Comparison of ENCODE assay signal across 24 cellular contexts in the genomic region with DNA sequence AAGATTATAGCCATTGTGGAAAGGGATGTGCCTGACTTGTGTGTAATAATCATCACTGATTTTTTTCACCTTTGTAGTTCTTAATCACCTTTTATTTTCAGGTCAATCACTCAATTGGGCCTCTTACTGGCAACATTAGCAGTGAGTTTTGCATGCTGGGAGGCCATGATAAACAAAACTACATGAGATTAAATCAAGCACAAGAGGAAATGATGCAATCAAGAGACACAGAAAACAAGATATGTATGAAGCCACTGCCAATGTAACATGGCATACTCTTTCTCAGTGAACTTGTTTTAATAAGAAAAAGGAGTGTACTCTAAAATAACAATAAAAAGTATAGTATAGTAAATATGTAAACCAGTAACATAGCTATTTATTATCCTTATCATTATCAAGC.
A peak's percentile ranks its signal among the peaks of the same experiment; 100 is the strongest.
DNase-seq lines count a peak whose midpoint lies in the region; ATAC-seq, FAIRE-seq and TF ChIP-seq lines count a peak whose summit lies in the region.
"Had no signal": no experiment of that assay in that cellular context is flagged by ENCODE, and none has a peak within 500 bp of the region (broad histone marks: within the 10 kb centered on the region; RNA-seq: fewer than 3 reads in every experiment).

No MANE protein-coding gene starts in this region.

- no peak overlapping the region for H3K27ac ChIP-seq in ACC112 (ENCODE audit: low read depth, low read length)
- H3K27ac ChIP-seq in OCI-LY7 (ENCODE audit: low read depth, low read length, poor library complexity, severe bottlenecking) = no peak overlapping the region
- H3K27ac ChIP-seq in uterus = no peak overlapping the region
- H3K27ac ChIP-seq in caudate nucleus (ENCODE audit: low read depth, low read length) = no peak overlapping the region
- H3K27ac ChIP-seq: BLaER1 treated with 17β-estradiol and CSF1 and Interleukin-3, amounts not matched to agents 10 nM and 100 nM; colonic mucosa; hepatocyte; suprapubic skin had no signal

- no peaks in the 10 kb centered on the region for H3K36me3 ChIP-seq in ACC112 (ENCODE audit: insufficient read depth, low read length)
- H3K36me3 ChIP-seq in OCI-LY7 (ENCODE audit: insufficient read depth, low read length) = no peaks in the 10 kb centered on the region
- H3K36me3 ChIP-seq in uterus = no peaks in the 10 kb centered on the region
- H3K36me3 ChIP-seq: BLaER1 treated with 17β-estradiol and CSF1 and Interleukin-3, amounts not matched to agents 10 nM and 100 nM; colonic mucosa; suprapubic skin had no signal

- H3K4me1 ChIP-seq in ACC112 (ENCODE audit: control insufficient read depth, insufficient read depth, low read length, unreplicated experiment) = no peaks in the 10 kb centered on the region
- H3K4me1 ChIP-seq in OCI-LY7 (ENCODE audit: insufficient read depth, low read length, poor library complexity, severe bottlenecking) = no peaks in the 10 kb centered on the region
- no peaks in the 10 kb centered on the region for H3K4me1 ChIP-seq in uterus
- H3K4me1 ChIP-seq: BLaER1 treated with 17β-estradiol and CSF1 and Interleukin-3, amounts not matched to agents 10 nM and 100 nM; colonic mucosa; suprapubic skin had no signal

- no peaks in the 10 kb centered on the region for H3K9me3 ChIP-seq in OCI-LY7 (ENCODE audit: low read length)
- H3K9me3 ChIP-seq in uterus = no peaks in the 10 kb centered on the region
- H3K9me3 ChIP-seq: colonic mucosa, suprapubic skin had no signal

- H3K4me3 ChIP-seq in ACC112 (ENCODE audit: low read depth, low read length) = no peak overlapping the region
- no peak overlapping the region for H3K4me3 ChIP-seq in OCI-LY7 (ENCODE audit: low read depth, low read length, poor library complexity, severe bottlenecking)
- no peak overlapping the region for H3K4me3 ChIP-seq in fibroblast of pulmonary artery (replicated peaks; ENCODE audit: low read depth, low read length)
- no peak overlapping the region for H3K4me3 ChIP-seq in uterus
- H3K4me3 ChIP-seq: BLaER1 treated with 17β-estradiol and CSF1 and Interleukin-3, amounts not matched to agents 10 nM and 100 nM; colonic mucosa; hepatocyte; suprapubic skin had no signal

- H2AFZ ChIP-seq in ACC112 (ENCODE audit: low read length, unreplicated experiment) (peak overlapping the region; percentile 26), OCI-LY7 (ENCODE audit: low read length) (0 out of 2 replicates have a peak overlapping the region, but pooled peaks have one; percentile 31)
- H2AFZ ChIP-seq: hepatocyte had no signal

- H3K27me3 ChIP-seq in ACC112 (ENCODE audit: insufficient read depth, low read length) (no peaks in the 10 kb centered on the region), uterus (no peaks in the 10 kb centered on the region)
- H3K27me3 ChIP-seq: BLaER1 treated with 17β-estradiol and CSF1 and Interleukin-3, amounts not matched to agents 10 nM and 100 nM; colonic mucosa; hepatocyte; suprapubic skin had no signal

- TF ChIP-seq CTCF in OCI-LY7 (conservative IDR thresholded peaks at IDR 0.05; ENCODE audit: low read length) = no peak
- TF ChIP-seq CTCF in fibroblast of pulmonary artery (IDR thresholded peaks at IDR 0.05; ENCODE audit: low read length, missing control alignments) = no peak
- no peak for TF ChIP-seq CTCF in uterus (IDR thresholded peaks at IDR 0.05)

- POLR2A ChIA-PET in OCI-LY7 (lab: Charles Lee) = interaction anchor here (0.6 to 1.7 kb wide), 4 partner anchors 9 to 162 kb away, joined by 3 to 6 read pairs (median 4); no protein-coding TSS in a partner anchor

- no peaks in the 10 kb centered on the region for H3K9me2 ChIP-seq in OCI-LY7 (ENCODE audit: insufficient read depth, low read length)

- intact Hi-C loops in OCI-LY7 (cut with micrococcal nuclease; ENCODE audit: unreplicated experiment) = no loop called here
- intact Hi-C loops in uterus (cut with DNase I; ENCODE audit: low total_unique reads) = no loop called here

- no peaks in the 10 kb centered on the region for H4K20me1 ChIP-seq in OCI-LY7 (ENCODE audit: insufficient read depth, low read length)
- H4K20me1 ChIP-seq: BLaER1 treated with 17β-estradiol and CSF1 and Interleukin-3, amounts not matched to agents 10 nM and 100 nM had no signal

- H3K79me2 ChIP-seq in ACC112 (ENCODE audit: control insufficient read depth, insufficient read depth, low read length, unreplicated experiment) (no peaks in the 10 kb centered on the region), OCI-LY7 (ENCODE audit: insufficient read depth, low read depth, low read length) (no peaks in the 10 kb centered on the region)
- H3K79me2 ChIP-seq: hepatocyte had no signal

- TF ChIP-seq POLR2A in H54 (IDR thresholded peaks at IDR 0.05; ENCODE audit: low read depth, low read length) = no peak
- no peak for TF ChIP-seq POLR2A in uterus (IDR thresholded peaks at IDR 0.05)

- no peak for DNase-seq in H54 (ENCODE audit: insufficient read length, low spot score)
- DNase-seq in OCI-LY7 (ENCODE audit: low spot score) = no peak
- DNase-seq in fibroblast of pulmonary artery (ENCODE audit: low read depth) = peak; percentile 6
- no peak for DNase-seq in uterus
- DNase-seq in caudate nucleus (lab: John Stamatoyannopoulos, UW) = no peak
- DNase-seq: activated CD4-positive, alpha-beta memory T cell treated with anti-CD3 and anti-CD28 coated beads, Interleukin-2, amount 10 ng/mL, durations not matched to agents 7 days and 5 days; activated effector memory CD4-positive, alpha-beta T cell treated with anti-CD3 and anti-CD28 coated beads, Interleukin-2, amount 50 U/mL, for 16 hours; colonic mucosa; effector memory CD8-positive, alpha-beta T cell; Karpas-422; naive thymus-derived CD4-positive, alpha-beta T cell; NCI-H1694 treated with DMSO at 0.1 percent for 48 hours; NCI-H82; PC-3; SHP77; small intestine; stimulated activated CD4-positive, alpha-beta T cell treated with anti-CD3 and anti-CD28 coated beads, Interleukin-2, amount 100 ng/mL, for 24 hours had no signal

- H3K4me2 ChIP-seq in OCI-LY7 (ENCODE audit: low read length) = no peak overlapping the region
- H3K4me2 ChIP-seq: BLaER1 treated with 17β-estradiol and CSF1 and Interleukin-3, amounts not matched to agents 10 nM and 100 nM; hepatocyte had no signal

- CTCF ChIA-PET in OCI-LY7 (lab: Charles Lee; ENCODE audit: unreplicated experiment) = no interaction called here

- no peak for ATAC-seq in HG03432 (IDR thresholded peaks at IDR 0.05; ENCODE audit: unreplicated experiment)
- ATAC-seq: effector memory CD8-positive, alpha-beta T cell; left lobe of liver; naive thymus-derived CD4-positive, alpha-beta T cell; PC-3 had no signal

- peak; percentile 57 for FAIRE-seq in H54 (lab: Jason Lieb, UNC)
- FAIRE-seq: frontal cortex, small intestine had no signal

- no TSS peak for BruUV-seq in OCI-LY7 (replicated peaks; lab: Mats Ljungman, UMichigan)
